1 cellular context compared by ENCODE assay signal in genomic region chr2:236552586-236552985, GRCh38.
TF ChIP-seq lines count a peak whose summit lies in the region.

No MANE protein-coding gene starts in this region.

TF ChIP-seq in HepG2, 621 proteins besides CTCF, POLR2A, EP300 and RAD21 (continued from another document):
- TF ChIP-seq NR0B2 (CRISPR knock-in tag; IDR thresholded peaks at IDR 0.05): no peak
